9 cellular contexts compared by ENCODE assay signal in the genomic region with DNA sequence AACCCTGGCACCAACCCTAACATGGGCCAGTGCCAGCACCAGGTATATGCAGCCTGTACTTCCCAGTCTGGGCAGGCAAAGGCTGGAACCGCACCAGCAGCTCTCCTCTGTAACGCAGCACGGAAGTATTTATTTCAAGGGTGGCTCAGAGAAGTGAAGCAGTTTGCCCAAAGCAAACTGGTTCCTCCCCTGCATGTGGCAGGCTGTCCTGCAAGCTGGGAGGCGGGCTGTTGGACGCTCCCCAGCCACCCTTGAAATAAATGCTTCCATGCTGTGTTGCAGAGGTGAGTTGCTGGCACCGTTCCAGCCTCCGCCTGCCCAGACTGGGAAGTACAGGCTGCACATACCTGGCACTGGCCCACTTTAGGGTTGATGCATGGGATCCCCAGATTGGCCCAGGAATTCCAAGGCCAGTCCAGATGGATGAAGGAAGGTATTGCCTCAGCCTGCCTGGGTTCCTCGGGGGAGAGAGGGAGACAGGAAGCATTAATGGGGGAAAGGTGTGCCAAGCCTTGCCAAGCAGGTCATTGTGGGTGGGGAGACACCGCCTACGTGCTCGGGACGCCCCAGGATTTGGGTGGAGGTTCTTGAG. TPM values are rescaled to one million over a fixed set of nuclear protein-coding genes. Genes with fewer than 3 reads are reported as not detected.
DNase-seq lines count a peak whose midpoint lies in the region; ATAC-seq and TF ChIP-seq lines count a peak whose summit lies in the region.
"Had no signal": no experiment of that assay in that cellular context is flagged by ENCODE, and none has a peak within 500 bp of the region (broad histone marks: within the 10 kb centered on the region; RNA-seq: fewer than 3 reads in every experiment).

No MANE protein-coding gene starts in this region.

- H3K9me3 ChIP-seq in BLaER1 = no peaks in the 10 kb centered on the region
- no peaks in the 10 kb centered on the region for H3K9me3 ChIP-seq in lower lobe of right lung

- DNase-seq in LoVo (ENCODE audit: low spot score) (peak; percentile 68), lower lobe of right lung (peak; percentile 84), MV-4-11 (lab: John Stamatoyannopoulos, UW) (no peak), KBM-7 (no peak)
- no peak for DNase-seq in central memory CD4-positive, alpha-beta T cell
- DNase-seq in activated CD4-positive, alpha-beta T cell treated with anti-CD3 and anti-CD28 coated beads, Interleukin-2, amount 50 U/mL, for 4 hours = no peak
- DNase-seq: stimulated activated naive B cell treated with anti-CD40 and anti-IgM and Interleukin-4, amounts not matched to agents 10 μg/mL and 1 μg/mL and 100 μg/mL, for 72 hours had no signal

- H3K27me3 ChIP-seq in BLaER1 = no peaks in the 10 kb centered on the region
- no peaks in the 10 kb centered on the region for H3K27me3 ChIP-seq in lower lobe of right lung (ENCODE audit: low read depth)

- H3K4me3 Mint-ChIP-seq in activated T-helper 17 cell treated with anti-CD3 and anti-CD28 coated beads, Interleukin-2, amount 50 U/mL, for 72 hours = no peak overlapping the region
- H3K4me3 Mint-ChIP-seq: stimulated activated naive B cell treated with anti-CD40 and anti-IgM and Interleukin-4, amounts not matched to agents 10 μg/mL and 1 μg/mL and 100 μg/mL, for 72 hours had no signal

- H3K27ac Mint-ChIP-seq in activated T-helper 17 cell treated with anti-CD3 and anti-CD28 coated beads, Interleukin-2, amount 50 U/mL, for 72 hours = peak overlapping the region; percentile 98

- no peak for ATAC-seq in activated T-helper 17 cell treated with anti-CD3 and anti-CD28 coated beads, Interleukin-2, amount 50 U/mL, for 72 hours (replicated peaks)
- peak; percentile 84 to 88 for ATAC-seq in lower lobe of right lung
- ATAC-seq: stimulated activated naive B cell treated with anti-CD40 and anti-IgM and Interleukin-4, amounts not matched to agents 10 μg/mL and 1 μg/mL and 100 μg/mL, for 72 hours had no signal

- no peak overlapping the region for H3K9ac ChIP-seq in BLaER1

- peaks cover 41% of the 10 kb centered on the region for H3K4me1 Mint-ChIP-seq in activated T-helper 17 cell treated with anti-CD3 and anti-CD28 coated beads, Interleukin-2, amount 50 U/mL, for 72 hours

- no peaks in the 10 kb centered on the region for H3K27me3 Mint-ChIP-seq in activated T-helper 17 cell treated with anti-CD3 and anti-CD28 coated beads, Interleukin-2, amount 50 U/mL, for 72 hours
- H3K27me3 Mint-ChIP-seq: stimulated activated naive B cell treated with anti-CD40 and anti-IgM and Interleukin-4, amounts not matched to agents 10 μg/mL and 1 μg/mL and 100 μg/mL, for 72 hours had no signal

- in situ Hi-C loops in KBM-7 (cut with MboI; ENCODE audit: low pct_unique_long_range_greater_than_20kb, low sequenced_read_pairs) = no loop called here

- H3K27ac ChIP-seq in BLaER1 (0 out of 2 replicates have a peak overlapping the region, but pooled peaks have one; percentile 29), lower lobe of right lung (peak overlapping the region; percentile 71)

- intact Hi-C loops in lower lobe of right lung (cut with DNase I) = no loop called here

- no peak for TF ChIP-seq CTCF in lower lobe of right lung (IDR thresholded peaks at IDR 0.05)

- H3K4me3 ChIP-seq in BLaER1 (no peak overlapping the region), lower lobe of right lung (no peak overlapping the region)

- H3K4me2 ChIP-seq in BLaER1 = no peak overlapping the region; the same call in 1 of the 2 replicates

- H3K9me3 Mint-ChIP-seq in activated T-helper 17 cell treated with anti-CD3 and anti-CD28 coated beads, Interleukin-2, amount 50 U/mL, for 72 hours = no peaks in the 10 kb centered on the region
- H3K9me3 Mint-ChIP-seq: stimulated activated naive B cell treated with anti-CD40 and anti-IgM and Interleukin-4, amounts not matched to agents 10 μg/mL and 1 μg/mL and 100 μg/mL, for 72 hours had no signal

- peaks cover 49% of the 10 kb centered on the region for H3K4me1 ChIP-seq in BLaER1
- H3K4me1 ChIP-seq in lower lobe of right lung = peaks cover 34% of the 10 kb centered on the region

- H4K20me1 ChIP-seq in BLaER1 = peaks cover 24% of the 10 kb centered on the region; the same call in 1 of the 2 replicates

- H3K36me3 Mint-ChIP-seq in activated T-helper 17 cell treated with anti-CD3 and anti-CD28 coated beads, Interleukin-2, amount 50 U/mL, for 72 hours (ENCODE audit: low read depth) = no peaks in the 10 kb centered on the region

- no peaks in the 10 kb centered on the region; the same call in 1 of the 2 replicates for H3K36me3 ChIP-seq in BLaER1
- H3K36me3 ChIP-seq in lower lobe of right lung = no peaks in the 10 kb centered on the region

RNA-seq across cellular contexts. Expression of a gene that starts 49.8 kb away (rescaled TPM):
- total RNA-seq in activated T-helper 17 cell treated with anti-CD3 and anti-CD28 coated beads, Interleukin-2, amount 50 U/mL, for 72 hours = 10 to 100 TPM; 21.0 to 27.9 TPM
- 30.2 TPM for total RNA-seq in lower lobe of right lung

RNA-seq across cellular contexts. Expression of a gene that starts 59.9 kb away (rescaled TPM):
- 10 to 100 TPM in 1 of 2 donors, 1 to 10 TPM in 1; 8.4 to 18.2 TPM for total RNA-seq in activated T-helper 17 cell treated with anti-CD3 and anti-CD28 coated beads, Interleukin-2, amount 50 U/mL, for 72 hours
- 9.0 TPM for total RNA-seq in lower lobe of right lung

Comparison
In these comparisons a context has a peak if more than half of its experiments do, and no peak if none do; other contexts are left out.
1. DNase-seq: peak in LoVo (single experiment) and lower lobe of right lung (single experiment); none in central memory CD4-positive, alpha-beta T cell (single experiment), MV-4-11 (single experiment), KBM-7 (single experiment) and activated CD4-positive, alpha-beta T cell treated with anti-CD3 and anti-CD28 coated beads, Interleukin-2, amount 50 U/mL, for 4 hours (0 of 2).